Comparison of ENCODE assay signal across 8 cellular contexts in genomic region chr5:115599502-115599901, GRCh38. TPM values are rescaled to one million over a fixed set of nuclear protein-coding genes. Genes with fewer than 3 reads are reported as not detected.
A peak's percentile ranks its signal among the peaks of the same experiment; 100 is the strongest.
DNase-seq lines count a peak whose midpoint lies in the region; ATAC-seq, FAIRE-seq and TF ChIP-seq lines count a peak whose summit lies in the region.

No MANE protein-coding gene starts in this region.

- 100% methylated on average over 1 of the region's 1 CpG for WGBS in SK-N-SH (ENCODE audit: low lambda C conversion rate)

- no peak overlapping the region; a peak in 1 of 4 replicates for H3K27ac ChIP-seq in SK-N-SH (ENCODE audit: low read depth in 2 of 2, low read length in 1 of 2)
- no peak overlapping the region for H3K27ac ChIP-seq in CD4-positive, alpha-beta memory T cell (ENCODE audit: low read depth, low read length)

- peaks cover 9 to 35% (median 17%) of the 10 kb centered on the region in 4 donors for H3K4me1 Mint-ChIP-seq in CD4-positive, alpha-beta memory T cell

- H3K36me3 ChIP-seq in SK-N-SH (replicated peaks in 1 of 2; ENCODE audit: control insufficient read depth in 1 of 2, insufficient read depth in 2 of 2, low read length in 1 of 2): peaks cover 8 to 17% of the 10 kb centered on the region in 2 experiments
- H3K36me3 ChIP-seq in CD4-positive, alpha-beta memory T cell (ENCODE audit: insufficient read depth, low read length): no peaks in the 10 kb centered on the region

- CTCF ChIA-PET in SK-N-SH (lab: Yijun Ruan, JAX): interaction anchor here (1.0 to 4.5 kb wide), 5 partner anchors 9 to 289 kb away, joined by 3 to 13 read pairs (median 3); no protein-coding TSS in a partner anchor
- CTCF ChIA-PET in CD4-positive, alpha-beta memory T cell (lab: Charles Lee; ENCODE audit: partially characterized antibody): interaction anchor here (1.1 to 1.5 kb wide), 2 partner anchors 10 to 25 kb away, joined by 3 to 4 read pairs; no protein-coding TSS in a partner anchor

- no peak for TF ChIP-seq RAD21 in SK-N-SH (IDR thresholded peaks at IDR 0.05; ENCODE audit: low read length)

- no peaks in the 10 kb centered on the region for H3K9me3 ChIP-seq in SK-N-SH
- no peaks in the 10 kb centered on the region for H3K9me3 ChIP-seq in CD4-positive, alpha-beta memory T cell (ENCODE audit: control insufficient read depth in 1 of 2, low read length in 2 of 2)

- no peaks in the 10 kb centered on the region for H3K9me2 ChIP-seq in SK-N-SH

- peak overlapping the region in 1 of 7 donors; percentile 36 for H3K27ac Mint-ChIP-seq in CD4-positive, alpha-beta memory T cell

- H3K27me3 ChIP-seq in SK-N-SH (ENCODE audit: insufficient read depth): no peaks in the 10 kb centered on the region
- H3K27me3 ChIP-seq in CD4-positive, alpha-beta memory T cell (ENCODE audit: insufficient read depth, low read length): no peaks in the 10 kb centered on the region

- ATAC-seq in GM18511 (IDR thresholded peaks at IDR 0.05; ENCODE audit: unreplicated experiment): peak; percentile 45
- ATAC-seq in HG02623 (IDR thresholded peaks at IDR 0.05; ENCODE audit: unreplicated experiment): peak; percentile 35

- H3K4me3 ChIP-seq in SK-N-SH (ENCODE audit: low read depth in 2 of 2, low read length in 1 of 2): no peak overlapping the region
- no peak overlapping the region for H3K4me3 ChIP-seq in CD4-positive, alpha-beta memory T cell (ENCODE audit: low read length in 2 of 2)

- DNase-seq in SK-N-SH: peak; percentile 36
- DNase-seq in left kidney (ENCODE audit: low read depth, low spot score): peak; percentile 62
- no peak for DNase-seq in A172 (ENCODE audit: low spot score)
- no peak for DNase-seq in urothelium cell line (ENCODE audit: low spot score)
- no peak for DNase-seq in CD4-positive, alpha-beta memory T cell
- no peak for DNase-seq in SHP77 treated with DMSO at 0.1 percent for 48 hours (lab: John Stamatoyannopoulos, UW)

- FAIRE-seq in urothelium cell line (lab: Jason Lieb, UNC): no peak

- H2AFZ ChIP-seq in SK-N-SH (ENCODE audit: low read depth): no peak overlapping the region

- H3K4me2 ChIP-seq in SK-N-SH: no peak overlapping the region

- TF ChIP-seq CTCF in SK-N-SH (IDR thresholded peaks at IDR 0.05): no peak

- peaks cover 0 to 1% of the 10 kb centered on the region in 2 donors for H3K27me3 Mint-ChIP-seq in CD4-positive, alpha-beta memory T cell

- peaks cover 0 to 2% (median 0%) of the 10 kb centered on the region in 8 donors for H3K9me3 Mint-ChIP-seq in CD4-positive, alpha-beta memory T cell

- peaks cover 15% of the 10 kb centered on the region for H3F3A ChIP-seq in SK-N-SH (replicated peaks; ENCODE audit: insufficient read depth)

- TF ChIP-seq EP300 in SK-N-SH (IDR thresholded peaks at IDR 0.05; ENCODE audit: borderline replicate concordance in 1 of 2, low read depth in 1 of 2, low read length in 1 of 2): no peak

- POLR2A ChIA-PET in SK-N-SH (lab: Yijun Ruan, JAX): no interaction called here
- POLR2A ChIA-PET in CD4-positive, alpha-beta memory T cell (lab: Charles Lee; ENCODE audit: partially characterized antibody): no interaction called here

- H3K79me2 ChIP-seq in SK-N-SH (ENCODE audit: insufficient read depth): peaks cover 4% of the 10 kb centered on the region; the same call in 1 of the 2 replicates

- peaks cover 3% of the 10 kb centered on the region in 2 experiments; a peak in 2 of 4 replicates for H3K4me1 ChIP-seq in SK-N-SH (ENCODE audit: control insufficient read depth in 1 of 2, insufficient read depth in 2 of 2, low read depth in 1 of 2, low read length in 1 of 2)
- H3K4me1 ChIP-seq in CD4-positive, alpha-beta memory T cell (ENCODE audit: insufficient read depth, low read length): no peaks in the 10 kb centered on the region

- H3K9ac ChIP-seq in SK-N-SH: no peak overlapping the region

- no peaks in the 10 kb centered on the region for H4K20me1 ChIP-seq in SK-N-SH (ENCODE audit: insufficient read depth)

- peaks cover 3 to 6% of the 10 kb centered on the region in 2 donors for H3K36me3 Mint-ChIP-seq in CD4-positive, alpha-beta memory T cell

- peak overlapping the region in 2 of 8 donors; percentile 10 to 69 for H3K4me3 Mint-ChIP-seq in CD4-positive, alpha-beta memory T cell

- intact Hi-C loops in CD4-positive, alpha-beta memory T cell (cut with micrococcal nuclease): no loop called here

TF ChIP-seq in SK-N-SH, 30 proteins besides CTCF, POLR2A, EP300 and RAD21:
- TF ChIP-seq NFIC (IDR thresholded peaks at IDR 0.05; ENCODE audit: borderline replicate concordance) (no peak), RFX5 (IDR thresholded peaks at IDR 0.05; ENCODE audit: low read length) (no peak), GATA2 (CRISPR knock-in tag; IDR thresholded peaks at IDR 0.05) (no peak), FOXM1 (IDR thresholded peaks at IDR 0.05; ENCODE audit: low read depth) (no peak), ELF1 (IDR thresholded peaks at IDR 0.05) (no peak), USF2 (IDR thresholded peaks at IDR 0.05; ENCODE audit: borderline replicate concordance, low read depth, low read length) (no peak), CHD2 (IDR thresholded peaks at IDR 0.05; ENCODE audit: low read length, partially characterized antibody) (no peak), FOSL2 (IDR thresholded peaks at IDR 0.05; ENCODE audit: borderline replicate concordance, low read depth) (no peak)
TF ChIP-seq in SK-N-SH: peak in this region for 0.

RNA-seq across cellular contexts. Expression of gene TICAM2, which starts 2.8 kb away (rescaled TPM):
- not detected in 2 replicates for polyA plus RNA-seq in SK-N-SH (2012; rRNA removed)
- 0.01 TPM in 2 replicates for polyA plus RNA-seq in SK-N-SH (2012; cell fraction: cytosol; rRNA removed)
- not detected in 2 replicates for polyA plus RNA-seq in SK-N-SH (2012; cell fraction: nucleus; rRNA removed)
- total RNA-seq in A172 (2014; rRNA removed; shearing (Covaris generic)): 10.0 and 11.1 TPM in 2 replicates
- 1 to 10 TPM; 1.3 to 1.6 TPM for total RNA-seq in CD4-positive, alpha-beta memory T cell
- under 1 TPM in 1 of 2 donors, not detected in 1; 0.52 TPM for polyA plus RNA-seq in CD4-positive, alpha-beta memory T cell

RNA-seq across cellular contexts. Expression of gene TMED7, which starts 26.3 kb away (rescaled TPM):
- polyA plus RNA-seq in SK-N-SH (2012; rRNA removed): 32.8 and 41.2 TPM in 2 replicates
- 45.0 and 49.8 TPM in 2 replicates for polyA plus RNA-seq in SK-N-SH (2012; cell fraction: cytosol; rRNA removed)
- polyA plus RNA-seq in SK-N-SH (2012; cell fraction: nucleus; rRNA removed): 34.9 and 59.0 TPM in 2 replicates
- total RNA-seq in A172 (2014; rRNA removed; shearing (Covaris generic)): 147 and 165 TPM in 2 replicates
- total RNA-seq in CD4-positive, alpha-beta memory T cell: 10 to 100 TPM; 47.5 to 49.5 TPM
- polyA plus RNA-seq in CD4-positive, alpha-beta memory T cell: 10 to 100 TPM; 32.1 to 36.9 TPM

RNA-seq across cellular contexts. Expression of gene FEM1C, which starts 54.9 kb away (rescaled TPM):
- polyA plus RNA-seq in SK-N-SH (2012; rRNA removed): 2.8 and 3.9 TPM in 2 replicates
- 3.6 and 4.3 TPM in 2 replicates for polyA plus RNA-seq in SK-N-SH (2012; cell fraction: cytosol; rRNA removed)
- 2.9 and 6.4 TPM in 2 replicates for polyA plus RNA-seq in SK-N-SH (2012; cell fraction: nucleus; rRNA removed)
- 21.1 and 21.3 TPM in 2 replicates for total RNA-seq in A172 (2014; rRNA removed; shearing (Covaris generic))
- 10 to 100 TPM; 17.4 to 19.7 TPM for total RNA-seq in CD4-positive, alpha-beta memory T cell
- 1 to 10 TPM; 2.3 to 3.8 TPM for polyA plus RNA-seq in CD4-positive, alpha-beta memory T cell

Comparison
In these comparisons a context has a peak if more than half of its experiments do, and no peak if none do; other contexts are left out.
1. DNase-seq: peak in SK-N-SH (single experiment) and left kidney (single experiment); none in A172 (single experiment), urothelium cell line (single experiment), CD4-positive, alpha-beta memory T cell (0 of 5) and SHP77 treated with DMSO at 0.1 percent for 48 hours (single experiment).